9 cellular contexts compared by ENCODE assay signal in genomic region chr16:72172105-72173034, GRCh38. TPM values are rescaled to one million over a fixed set of nuclear protein-coding genes. Genes with fewer than 3 reads are reported as not detected.
DNase-seq lines count a peak whose midpoint lies in the region; ATAC-seq and TF ChIP-seq lines count a peak whose summit lies in the region.
"Had no signal": no experiment of that assay in that cellular context is flagged by ENCODE, and none has a peak within 500 bp of the region (broad histone marks: within the 10 kb centered on the region; RNA-seq: fewer than 3 reads in every experiment).

Gene PMFBP1 (minus strand): TSS chr16:72172155. CDS start chr16:72171208, 947 bp downstream.

- no peaks in the 10 kb centered on the region for H3K27me3 ChIP-seq in SJCRH30

- H3K4me3 Mint-ChIP-seq in endothelial cell (ENCODE audit: unreplicated experiment) = no peak within 1 kb of the TSS

- DNase-seq in GF-D8 (lab: John Stamatoyannopoulos, UW) (peak; percentile 46), SJCRH30 (peak; percentile 3), fibroblast of peridontal ligament (ENCODE audit: extremely low read depth) (peak; percentile 41), putamen (ENCODE audit: low spot score) (peak; percentile 52), endothelial cell (ENCODE audit: low spot score) (no peak), amniotic stem cell (lab: John Stamatoyannopoulos, UW) (no peak)

- H3K4me1 Mint-ChIP-seq in endothelial cell (ENCODE audit: unreplicated experiment) = no peaks in the 10 kb centered on the region

- TF ChIP-seq CTCF in endothelial cell (IDR thresholded peaks at IDR 0.05; ENCODE audit: unreplicated experiment) = no peak

- no peaks in the 10 kb centered on the region for H3K36me3 ChIP-seq in SJCRH30

- ATAC-seq in GM19397 (IDR thresholded peaks at IDR 0.05; ENCODE audit: unreplicated experiment) = peak; percentile 93
- peak; percentile 98 for ATAC-seq in HG03342 (IDR thresholded peaks at IDR 0.05; ENCODE audit: unreplicated experiment)

- H3K27ac ChIP-seq in SJCRH30 = no peak within 1 kb of the TSS
- H3K27ac ChIP-seq: parathyroid adenoma had no signal

- H3K9me3 Mint-ChIP-seq in endothelial cell (ENCODE audit: unreplicated experiment) = no peaks in the 10 kb centered on the region

- H3K36me3 Mint-ChIP-seq in endothelial cell (ENCODE audit: low read depth, unreplicated experiment) = no peaks in the 10 kb centered on the region

- no peaks in the 10 kb centered on the region for H3K4me1 ChIP-seq in SJCRH30
- H3K4me1 ChIP-seq: parathyroid adenoma had no signal

- H3K27ac Mint-ChIP-seq in endothelial cell (ENCODE audit: unreplicated experiment) = no peak within 1 kb of the TSS

- H3K4me3 ChIP-seq in SJCRH30 = no peak within 1 kb of the TSS

- no peaks in the 10 kb centered on the region for H3K9me3 ChIP-seq in SJCRH30 (replicated peaks)

- no peaks in the 10 kb centered on the region for H3K27me3 Mint-ChIP-seq in endothelial cell (ENCODE audit: unreplicated experiment)

RNA-seq across cellular contexts. Expression of gene PMFBP1, which starts in this region (rescaled TPM):
- 0.23 and 0.34 TPM in 2 replicates for total RNA-seq in SJCRH30 (2014; rRNA removed; shearing (Covaris generic))
- total RNA-seq in endothelial cell (ENCODE audit: unreplicated experiment) = 0.38 TPM

Comparison
In these comparisons a context has a peak if more than half of its experiments do, and no peak if none do; other contexts are left out.
1. Peak in DNase-seq in SJCRH30; RNA of the gene not detected or under 1 TPM.
2. DNase-seq: peak in GF-D8 (single experiment), fibroblast of peridontal ligament (single experiment) and putamen (single experiment); none in endothelial cell (single experiment) and amniotic stem cell (single experiment).